In the genomic region with DNA sequence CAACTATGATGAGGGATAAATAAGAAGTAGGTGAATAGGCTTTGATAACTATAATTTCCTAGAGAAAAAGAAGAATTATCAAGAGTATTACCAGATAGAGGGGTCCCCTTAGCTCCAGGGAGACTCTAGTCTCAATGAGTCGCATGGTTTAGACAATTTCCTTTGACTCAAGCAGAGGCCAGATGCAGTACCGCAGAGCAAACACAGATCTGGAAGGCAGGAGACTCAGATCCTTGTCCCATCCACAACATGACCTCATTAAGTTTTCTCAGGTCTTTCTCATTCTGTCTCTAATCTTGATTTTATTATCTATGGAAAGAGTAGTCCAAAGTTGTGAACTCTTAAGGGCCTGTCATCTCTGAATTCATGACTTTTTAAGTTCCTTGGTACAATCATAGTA, we compare ENCODE assay signal across 28 cellular contexts.
DNase-seq lines count a peak whose midpoint lies in the region; ATAC-seq and TF ChIP-seq lines count a peak whose summit lies in the region.
"Had no signal": no experiment of that assay in that cellular context is flagged by ENCODE, and none has a peak within 500 bp of the region (broad histone marks: within the 10 kb centered on the region; RNA-seq: fewer than 3 reads in every experiment).

No MANE protein-coding gene starts in this region.

- H3K79me1 ChIP-seq in mesendoderm (ENCODE audit: low read length) = no peaks in the 10 kb centered on the region

- no peak overlapping the region for H3K4me3 Mint-ChIP-seq in CD4-positive, alpha-beta T cell
- H3K4me3 Mint-ChIP-seq: activated CD4-positive, alpha-beta memory T cell treated with anti-CD3 and anti-CD28 coated beads, Interleukin-2, amount 10 ng/mL, durations not matched to agents 7 days and 5 days; activated naive CD4-positive, alpha-beta T cell treated with anti-CD3 and anti-CD28 coated beads, Interleukin-2, amount 50 U/mL, for 24 hours; T-helper 17 cell had no signal

- H3K27ac Mint-ChIP-seq in CD4-positive, alpha-beta T cell = no peak overlapping the region
- H3K27ac Mint-ChIP-seq: activated CD4-positive, alpha-beta memory T cell treated with anti-CD3 and anti-CD28 coated beads, Interleukin-2, amount 10 ng/mL, durations not matched to agents 7 days and 5 days; activated naive CD4-positive, alpha-beta T cell treated with anti-CD3 and anti-CD28 coated beads, Interleukin-2, amount 50 U/mL, for 24 hours; activated T-helper 2 cell treated with anti-CD3 and anti-CD28 coated beads, Interferon-gamma antibody, Interleukin-2, Interleukin-4, amounts not matched to agents 10 μg/mL and 5 μg/mL and 100 μg/mL, durations not matched to agents 14 hours and 24 hours and 36 hours; T-helper 17 cell had no signal

- DNase-seq in EH (ENCODE audit: low read depth) (peak; percentile 49), RPMI7951 (ENCODE audit: low read depth) (peak; percentile 66), epithelial cell of prostate (ENCODE audit: low read depth, low spot score) (no peak), mesendoderm (peak; percentile 15), NCI-H2029 (lab: John Stamatoyannopoulos, UW) (no peak), cerebellar cortex (ENCODE audit: low spot score) (no peak), Kasumi-1 (lab: John Stamatoyannopoulos, UW) (no peak)
- no peak for DNase-seq in CD4-positive, alpha-beta T cell
- DNase-seq: activated CD4-positive, alpha-beta memory T cell treated with anti-CD3 and anti-CD28 coated beads, Interleukin-2, amount 10 ng/mL, durations not matched to agents 7 days and 5 days; activated CD4-positive, CD25-positive, alpha-beta regulatory T cell treated with anti-CD3 and anti-CD28 coated beads, Interleukin-2, amount 50 U/mL, for 72 hours; activated CD8-positive, alpha-beta memory T cell treated with anti-CD3 and anti-CD28 coated beads, Interleukin-2, amount 50 U/mL, for 48 hours; dermis blood vessel endothelial cell; DMS53; KG1; lower lobe of right lung; NCI-H146; NCI-H510A; ovary; PC-9; SJCRH30; small intestine; stimulated activated CD4-positive, alpha-beta T cell treated with anti-CD3 and anti-CD28 coated beads, Interleukin-1b, Interleukin-23, amount 100 ng/mL, for 48 hours; stimulated activated CD8-positive, alpha-beta memory T cell treated with anti-CD3 and anti-CD28 coated beads, Interleukin-4, amount 100 ng/mL, for 48 hours; stomach; T-helper 17 cell; thyroid gland had no signal

- H3K9me3 ChIP-seq in CD4-positive, alpha-beta T cell (ENCODE audit: control insufficient read depth, low read length) = no peaks in the 10 kb centered on the region
- H3K9me3 ChIP-seq: ovary, SJCRH30, thyroid gland had no signal

- no peaks in the 10 kb centered on the region for H3K4me1 ChIP-seq in mesendoderm (ENCODE audit: control insufficient read depth, low read depth, low read length)
- H3K4me1 ChIP-seq: lower lobe of right lung, SJCRH30, stomach, thyroid gland had no signal

- intact Hi-C loops in CD4-positive, alpha-beta T cell (cut with DNase I, micrococcal nuclease) = no loop called here

- no peaks in the 10 kb centered on the region for H3K27me3 Mint-ChIP-seq in CD4-positive, alpha-beta T cell
- H3K27me3 Mint-ChIP-seq: activated CD4-positive, alpha-beta memory T cell treated with anti-CD3 and anti-CD28 coated beads, Interleukin-2, amount 10 ng/mL, durations not matched to agents 7 days and 5 days; T-helper 17 cell had no signal

- H3K27me3 ChIP-seq in mesendoderm (ENCODE audit: insufficient read depth, low read length, poor library complexity) = no peaks in the 10 kb centered on the region
- H3K27me3 ChIP-seq in CD4-positive, alpha-beta T cell (ENCODE audit: control insufficient read depth, insufficient read depth, low read length) = no peaks in the 10 kb centered on the region
- H3K27me3 ChIP-seq: ovary, SJCRH30, stomach, thyroid gland had no signal

- H3K23ac ChIP-seq in mesendoderm (ENCODE audit: low read length) = no peak overlapping the region

- no CpG with 5 or more reads among the region's 2 CpGs for WGBS in mesendoderm (ENCODE audit: extremely low coverage, insufficient coverage, low lambda C conversion rate)

- no peaks in the 10 kb centered on the region for H3K36me3 Mint-ChIP-seq in CD4-positive, alpha-beta T cell (ENCODE audit: low read depth)
- H3K36me3 Mint-ChIP-seq: activated naive CD4-positive, alpha-beta T cell treated with anti-CD3 and anti-CD28 coated beads, Interleukin-2, amount 50 U/mL, for 24 hours had no signal

- no peak overlapping the region for H4K8ac ChIP-seq in mesendoderm (ENCODE audit: low read depth, low read length)

- H2BK15ac ChIP-seq in mesendoderm (replicated peaks; ENCODE audit: low read depth) = no peak overlapping the region

- H3K4ac ChIP-seq in mesendoderm (ENCODE audit: low read depth, low read length) = no peak overlapping the region

- no peak overlapping the region for H2AK5ac ChIP-seq in mesendoderm (ENCODE audit: low read length)

- no peak for ATAC-seq in CD4-positive, alpha-beta T cell (ENCODE audit: poor library complexity)
- ATAC-seq: lower lobe of right lung, T-helper 17 cell had no signal

- H2BK5ac ChIP-seq in mesendoderm (ENCODE audit: low read length) = no peak overlapping the region

- H4K5ac ChIP-seq in mesendoderm (ENCODE audit: low read length) = no peak overlapping the region

- POLR2A ChIA-PET in CD4-positive, alpha-beta T cell (lab: Charles Lee) = no interaction called here

- H3K4me3 ChIP-seq in mesendoderm (ENCODE audit: low read length) = no peak overlapping the region
- H3K4me3 ChIP-seq: lower lobe of right lung, ovary, PC-9, SJCRH30, stomach, thyroid gland had no signal

- no peak overlapping the region for H3K18ac ChIP-seq in mesendoderm (ENCODE audit: low read length)

- H3K4me2 ChIP-seq in mesendoderm (ENCODE audit: low read length) = no peak overlapping the region
- H3K4me2 ChIP-seq: PC-9 had no signal

- peak overlapping the region; percentile 69 for H3K27ac ChIP-seq in epithelial cell of prostate
- no peak overlapping the region for H3K27ac ChIP-seq in mesendoderm (ENCODE audit: low read depth, low read length)
- H3K27ac ChIP-seq in CD4-positive, alpha-beta T cell (ENCODE audit: low read depth, low read length) = no peak overlapping the region
- H3K27ac ChIP-seq: lower lobe of right lung, ovary, PC-9, SJCRH30, stomach, thyroid gland had no signal

- no peak for TF ChIP-seq CTCF in CD4-positive, alpha-beta T cell (IDR thresholded peaks at IDR 0.05)

- H3K56ac ChIP-seq in mesendoderm (ENCODE audit: low read length) = no peak overlapping the region

- CTCF ChIA-PET in CD4-positive, alpha-beta T cell (lab: Charles Lee) = no interaction called here

- H3K36me3 ChIP-seq in mesendoderm (ENCODE audit: control insufficient read depth, insufficient read depth, low read length) = no peaks in the 10 kb centered on the region
- H3K36me3 ChIP-seq: lower lobe of right lung, ovary, SJCRH30, stomach, thyroid gland had no signal

- no peaks in the 10 kb centered on the region for H3K4me1 Mint-ChIP-seq in CD4-positive, alpha-beta T cell (ENCODE audit: low read depth)
- H3K4me1 Mint-ChIP-seq: activated CD4-positive, alpha-beta memory T cell treated with anti-CD3 and anti-CD28 coated beads, Interleukin-2, amount 10 ng/mL, durations not matched to agents 7 days and 5 days; activated naive CD4-positive, alpha-beta T cell treated with anti-CD3 and anti-CD28 coated beads, Interleukin-2, amount 50 U/mL, for 24 hours; T-helper 17 cell had no signal

- no peaks in the 10 kb centered on the region for H3K9me3 Mint-ChIP-seq in CD4-positive, alpha-beta T cell
- H3K9me3 Mint-ChIP-seq: activated CD4-positive, alpha-beta memory T cell treated with anti-CD3 and anti-CD28 coated beads, Interleukin-2, amount 10 ng/mL, durations not matched to agents 7 days and 5 days had no signal

- no peak overlapping the region for H2BK120ac ChIP-seq in mesendoderm (ENCODE audit: low read depth, low read length)

- no peak overlapping the region for H3K9ac ChIP-seq in mesendoderm (ENCODE audit: low read length)

- no peaks in the 10 kb centered on the region for H3K79me2 ChIP-seq in mesendoderm (ENCODE audit: control insufficient read depth, insufficient read depth, low read length)

Comparison
In these comparisons a context has a peak if more than half of its experiments do, and no peak if none do; other contexts are left out.
1. DNase-seq: peak in EH (single experiment), RPMI7951 (single experiment) and mesendoderm (single experiment); none in epithelial cell of prostate (single experiment), NCI-H2029 (single experiment), cerebellar cortex (single experiment), Kasumi-1 (0 of 2) and CD4-positive, alpha-beta T cell (0 of 10).